Comparison of ENCODE assay signal across 8 cellular contexts in the genomic region with DNA sequence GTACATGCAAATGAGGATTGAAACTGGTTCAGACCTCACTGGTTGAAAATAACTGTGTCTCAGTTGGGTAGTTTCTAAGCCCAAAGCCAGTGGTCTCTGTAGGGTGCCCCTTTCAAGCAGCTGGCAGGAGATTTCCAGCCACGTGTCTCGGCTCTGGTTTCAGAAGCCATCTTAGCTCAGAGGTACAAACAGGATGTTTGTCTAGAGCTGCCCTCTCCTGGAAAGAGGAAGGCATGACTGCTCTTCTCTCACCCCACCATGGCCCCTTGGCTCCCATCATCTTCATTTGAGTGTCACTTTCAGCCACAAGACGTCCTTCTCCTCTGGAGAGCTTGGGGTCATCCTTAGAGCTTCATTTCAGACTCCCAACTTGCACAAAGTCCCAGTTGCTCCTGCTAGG. TPM values are rescaled to one million over a fixed set of nuclear protein-coding genes. Genes with fewer than 3 reads are reported as not detected.
A peak's percentile ranks its signal among the peaks of the same experiment; 100 is the strongest.
DNase-seq lines count a peak whose midpoint lies in the region; ATAC-seq, FAIRE-seq and TF ChIP-seq lines count a peak whose summit lies in the region.
"Not testable (repeated sequence)": the region's sequence is repeated elsewhere in the genome, so short reads cannot be mapped to it uniquely, and the experiment has no call there.

No MANE protein-coding gene starts in this region.

- H2BK12ac ChIP-seq in H1 (ENCODE audit: low read depth, low read length) = 0 out of 2 replicates have a peak overlapping the region, but pooled peaks have one; percentile 9
- not testable (repeated sequence) for H2BK12ac ChIP-seq in neuronal stem cell (ENCODE audit: low read length)

- not testable (repeated sequence) for H4K5ac ChIP-seq in H1 (ENCODE audit: insufficient read length, low read depth, low read length)

- H3K79me2 ChIP-seq in H1 (ENCODE audit: control insufficient read depth in 1 of 2, insufficient read depth in 2 of 2, low read length in 2 of 2) = not testable (repeated sequence)

- H4K20me1 ChIP-seq in H1 (replicated peaks in 1 of 2; ENCODE audit: control insufficient read depth in 1 of 2, insufficient read depth in 2 of 2, low read length in 2 of 2) = not testable (repeated sequence)

- H4K8ac ChIP-seq in H1 (ENCODE audit: extremely low read depth, insufficient read depth, low read length) = peak overlapping the region; percentile 79; the same call in 1 of the 2 replicates
- not testable (repeated sequence) for H4K8ac ChIP-seq in neuronal stem cell (ENCODE audit: low read depth, low read length)

- not testable (repeated sequence) for TF ChIP-seq POLR2A in H1 (IDR thresholded peaks at IDR 0.05; ENCODE audit: control extremely low read depth in 1 of 2, low read depth in 2 of 2, low read length in 2 of 2)

- not testable (repeated sequence) for H3K56ac ChIP-seq in H1 (replicated peaks; ENCODE audit: insufficient read length, low read depth, low read length)

- CTCF ChIA-PET in H1 (lab: Charles Lee; ENCODE audit: partially characterized antibody) = interaction anchor here (0.7 to 3.3 kb wide), 30 partner anchors 13 to 192 kb away, joined by 3 to 20 read pairs (median 4); no protein-coding TSS in a partner anchor

- in situ Hi-C loops in SK-MEL-5 (cut with HindIII; ENCODE audit: low pct_unique_long_range_greater_than_20kb, low sequenced_read_pairs) = not testable (repeated sequence)

- not testable (repeated sequence) for H3K4me1 ChIP-seq in H1 (replicated peaks in 1 of 4; ENCODE audit: control insufficient read depth in 3 of 4, insufficient read depth in 4 of 4, low read length in 3 of 4); neuronal stem cell (ENCODE audit: control insufficient read depth in 2 of 2, insufficient read depth in 1 of 2, low read depth in 1 of 2, low read length in 2 of 2)

- not testable (repeated sequence) for H3K27ac ChIP-seq in H1 (ENCODE audit: low read depth, low read length); neuronal stem cell (replicated peaks; ENCODE audit: low read length)

- H3K23me2 ChIP-seq in H1 (ENCODE audit: low read depth, low read length) = not testable (repeated sequence)

- not testable (repeated sequence) for H3K9me3 ChIP-seq in H1 (ENCODE audit: insufficient read depth in 2 of 2, low read depth in 1 of 2, low read length in 1 of 2); neuronal stem cell (replicated peaks in 1 of 2; ENCODE audit: control insufficient read depth in 2 of 2, insufficient read depth in 1 of 2, low read depth in 1 of 2, low read length in 2 of 2)

- H3K18ac ChIP-seq in H1 (ENCODE audit: extremely low read depth, low read length); neuronal stem cell (ENCODE audit: low read length): not testable (repeated sequence)

- DNase-seq in AG20443 (ENCODE audit: low spot score) (peak; percentile 13), NCI-H146 (lab: John Stamatoyannopoulos, UW) (peak; percentile 72), SK-MEL-5 (ENCODE audit: low read depth, low spot score) (peak; percentile 40), H1 (ENCODE audit: low read depth in 1 of 2, low spot score in 2 of 2) (peak; percentile 33 to 55)
- DNase-seq in neuronal stem cell (ENCODE audit: low spot score) = not testable (repeated sequence)

- peak; percentile 95 for ATAC-seq in GM18517 (IDR thresholded peaks at IDR 0.05; ENCODE audit: unreplicated experiment)
- peak; percentile 93 for ATAC-seq in GM21717 (IDR thresholded peaks at IDR 0.05; ENCODE audit: unreplicated experiment)
- peak; percentile 76 for ATAC-seq in HG03159 (IDR thresholded peaks at IDR 0.05; ENCODE audit: unreplicated experiment)

- FAIRE-seq in H1 (lab: Jason Lieb, UNC) = peak; percentile 99

- not testable (repeated sequence) for H2BK5ac ChIP-seq in H1 (ENCODE audit: low read depth, low read length); neuronal stem cell (ENCODE audit: low read length)

- not testable (repeated sequence) for H3K27me3 ChIP-seq in H1 (replicated peaks in 1 of 4; ENCODE audit: control insufficient read depth in 3 of 4, extremely low read depth in 1 of 4, insufficient read depth in 3 of 4, low read length in 3 of 4); neuronal stem cell (ENCODE audit: control insufficient read depth in 3 of 3, insufficient read depth in 3 of 3, low read depth in 1 of 3, low read length in 3 of 3)

- H2AFZ ChIP-seq in H1 (ENCODE audit: low read length) (peak overlapping the region; percentile 95), neuronal stem cell (ENCODE audit: low read length) (peak overlapping the region; percentile 91)

- not testable (repeated sequence) for H3K36me3 ChIP-seq in H1 (ENCODE audit: control insufficient read depth in 2 of 4, insufficient read depth in 4 of 4, low read length in 3 of 4); neuronal stem cell (replicated peaks in 1 of 2; ENCODE audit: control insufficient read depth in 2 of 2, insufficient read depth in 2 of 2, low read length in 2 of 2)

- not testable (repeated sequence) for TF ChIP-seq EP300 in H1 (IDR thresholded peaks at IDR 0.05; ENCODE audit: borderline replicate concordance in 1 of 2, low read depth in 2 of 2, low read length in 2 of 2)

- not testable (repeated sequence) for H2AK5ac ChIP-seq in H1 (ENCODE audit: low read depth, low read length); neuronal stem cell (ENCODE audit: low read depth, low read length)

- not testable (repeated sequence) for H3K14ac ChIP-seq in H1 (ENCODE audit: insufficient read length); neuronal stem cell (ENCODE audit: low read length)

- H2BK120ac ChIP-seq in H1 (replicated peaks; ENCODE audit: low read depth, low read length) = peak overlapping the region; percentile 43
- H2BK120ac ChIP-seq in neuronal stem cell (ENCODE audit: low read depth, low read length) = not testable (repeated sequence)

- H2BK20ac ChIP-seq in H1 (ENCODE audit: low read length) = 0 out of 2 replicates have a peak overlapping the region, but pooled peaks have one; percentile 61

- not testable (repeated sequence) for H2BK15ac ChIP-seq in H1 (ENCODE audit: low read length); neuronal stem cell (ENCODE audit: low read length)

- peak; percentile 50 to 81 (median 66) for TF ChIP-seq CTCF in H1 (IDR thresholded peaks at IDR 0.05; ENCODE audit: control extremely low read depth in 1 of 3, insufficient read depth in 1 of 3, low read depth in 1 of 3, low read length in 3 of 3)

- H3K4ac ChIP-seq in H1 (replicated peaks; ENCODE audit: insufficient read length, low read depth, low read length); neuronal stem cell (ENCODE audit: low read length): not testable (repeated sequence)

- WGBS in H1 (ENCODE audit: extremely low coverage in 1 of 2, insufficient coverage in 1 of 2, insufficient read length in 1 of 2, insufficient replicate concordance in 2 of 2, low coverage in 1 of 2, low lambda C conversion rate in 2 of 2, missing lambda C conversion rate in 1 of 2), 2 experiments = 48% methylated on average over 3 of the region's 3 CpGs; no CpG with 5 or more reads in 1 of the 2 experiments
- WGBS in neuronal stem cell (ENCODE audit: extremely low coverage in 2 of 2, insufficient read length in 2 of 2, insufficient replicate concordance in 1 of 2), 2 donors = no CpG with 5 or more reads among the region's 3 CpGs

- not testable (repeated sequence) for H3K4me2 ChIP-seq in H1 (ENCODE audit: insufficient read depth in 1 of 2, low read depth in 2 of 2, low read length in 2 of 2); neuronal stem cell (ENCODE audit: insufficient read depth, low read length, poor library complexity, severe bottlenecking)

- POLR2A ChIA-PET in H1 (lab: Charles Lee; ENCODE audit: partially characterized antibody) = interaction anchor here (0.6 to 0.8 kb wide), 2 partner anchors 47 to 538 kb away, joined by 3 read pairs; no protein-coding TSS in a partner anchor

- not testable (repeated sequence) for H3K79me1 ChIP-seq in H1 (ENCODE audit: low read depth, low read length); neuronal stem cell (ENCODE audit: low read depth, low read length)

- H4K91ac ChIP-seq in H1 (replicated peaks; ENCODE audit: insufficient read length, low read length); neuronal stem cell (ENCODE audit: low read depth, low read length, poor library complexity): not testable (repeated sequence)

- not testable (repeated sequence) for H3K9ac ChIP-seq in H1 (replicated peaks in 1 of 4; ENCODE audit: extremely low read depth in 1 of 4, low read depth in 3 of 4, low read length in 3 of 4); neuronal stem cell (ENCODE audit: low read depth, low read length, poor library complexity)

- H3K4me3 ChIP-seq in H1 (ENCODE audit: extremely low read depth in 1 of 4, insufficient read depth in 2 of 4, low read depth in 3 of 4, low read length in 4 of 4); neuronal stem cell (ENCODE audit: low read length in 2 of 2): not testable (repeated sequence)

- peak; percentile 73 to 79 for TF ChIP-seq RAD21 in H1 (IDR thresholded peaks at IDR 0.05 in 1 of 2, conservative IDR thresholded peaks at IDR 0.05 in 1 of 2; ENCODE audit: low read depth in 2 of 2, low read length in 2 of 2)

- not testable (repeated sequence) for H3K23ac ChIP-seq in H1 (ENCODE audit: insufficient read length); neuronal stem cell (ENCODE audit: low read depth, low read length, poor library complexity)

TF ChIP-seq in H1, 55 proteins besides CTCF, POLR2A, EP300 and RAD21 (continues in another document):
- peak; percentile 86 for TF ChIP-seq YY1 (IDR thresholded peaks at IDR 0.05; ENCODE audit: low read depth, low read length)

RNA-seq across cellular contexts. Expression of a gene that starts 49.3 kb away (rescaled TPM):
- total RNA-seq in SK-MEL-5 (2014; rRNA removed; shearing (Covaris generic)) = 23.9 and 25.3 TPM in 2 replicates
- 25.5 and 38.1 TPM in 2 replicates for polyA plus RNA-seq in SK-MEL-5 (2015; cell fraction: cytosol; rRNA removed)
- 18.2 and 22.8 TPM in 2 replicates for polyA plus RNA-seq in SK-MEL-5 (2015; cell fraction: nucleus; rRNA removed)
- 26.4 and 26.9 TPM in 2 replicates for total RNA-seq in H1 (2021; fragmentation: NEBNext Ultra II Directional; extraction: Animal tissue kit (Norgen Biotek cat#: 25700))
- polyA plus RNA-seq in H1 (2011; rRNA removed) = 38.7 and 61.2 TPM in 2 replicates
- 44.4 TPM for polyA plus RNA-seq in H1 (2011; cell fraction: cytosol; rRNA removed)
- 19.8 TPM for polyA plus RNA-seq in H1 (2011; cell fraction: nucleus; rRNA removed)
- 24.4 to 32.5 TPM (median 27.6 TPM) in 4 replicates for polyA plus RNA-seq in H1 (2012, experiment 1 of 2)
- polyA plus RNA-seq in H1 (2012, experiment 2 of 2) = 17.7 TPM
- polyA plus RNA-seq in H1 (2013, experiment 1 of 2) = 32.6 TPM
- polyA plus RNA-seq in H1 (2013, experiment 2 of 2) = 39.2 TPM
- polyA minus RNA-seq in H1 (2011; rRNA and poly(A)+ RNA removed) = 39.0 and 53.2 TPM in 2 replicates
- polyA minus RNA-seq in H1 (2011; cell fraction: cytosol; rRNA and poly(A)+ RNA removed) = 12.3 TPM
- polyA minus RNA-seq in H1 (2011; cell fraction: nucleus; rRNA and poly(A)+ RNA removed) = 13.1 TPM
- polyA plus RNA-seq in neuronal stem cell (2013, experiment 1 of 2) = 35.3 TPM
- 36.1 TPM for polyA plus RNA-seq in neuronal stem cell (2013, experiment 2 of 2)
